Comparison of ENCODE assay signal across 1 cellular context in the genomic region with DNA sequence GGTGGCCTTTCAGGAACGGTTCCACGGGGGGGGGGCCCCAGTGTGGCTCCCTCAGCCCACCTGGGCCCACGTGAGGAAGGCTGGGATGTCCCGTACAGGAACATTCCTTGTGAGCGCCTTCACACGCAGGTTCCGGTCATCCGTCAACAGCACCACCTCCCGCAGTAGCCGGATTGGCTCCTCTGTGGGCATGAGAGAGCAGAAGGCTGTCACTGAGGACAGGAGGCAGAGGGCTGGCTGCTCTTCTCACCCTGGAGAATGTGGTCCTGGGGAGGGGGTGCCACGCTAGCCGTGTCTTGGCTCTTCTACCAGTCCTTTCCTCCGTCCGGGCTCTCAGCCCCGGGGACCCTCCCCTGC.
TF ChIP-seq lines count a peak whose summit lies in the region.

No MANE protein-coding gene starts in this region.

TF ChIP-seq in WTC11, 78 proteins besides CTCF, POLR2A, EP300 and RAD21 (continued from another document):
- TF ChIP-seq TP53 (CRISPR knock-in tag; IDR thresholded peaks at IDR 0.05) (no peak), MXD4 (CRISPR knock-in tag; IDR thresholded peaks at IDR 0.05; ENCODE audit: borderline replicate concordance) (no peak), NR1H2 (CRISPR knock-in tag; IDR thresholded peaks at IDR 0.05) (no peak), ZNF219 (CRISPR knock-in tag; IDR thresholded peaks at IDR 0.05; ENCODE audit: borderline replicate concordance) (no peak), RELA (CRISPR knock-in tag; IDR thresholded peaks at IDR 0.05; ENCODE audit: borderline replicate concordance) (no peak), TCF7 (CRISPR knock-in tag; IDR thresholded peaks at IDR 0.05; ENCODE audit: low read depth) (no peak)
- TF ChIP-seq, protein P1, sequence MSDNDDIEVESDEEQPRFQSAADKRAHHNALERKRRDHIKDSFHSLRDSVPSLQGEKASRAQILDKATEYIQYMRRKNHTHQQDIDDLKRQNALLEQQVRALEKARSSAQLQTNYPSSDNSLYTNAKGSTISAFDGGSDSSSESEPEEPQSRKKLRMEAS (CRISPR knock-in tag; IDR thresholded peaks at IDR 0.05) = no peak
- TF ChIP-seq, protein P2, sequence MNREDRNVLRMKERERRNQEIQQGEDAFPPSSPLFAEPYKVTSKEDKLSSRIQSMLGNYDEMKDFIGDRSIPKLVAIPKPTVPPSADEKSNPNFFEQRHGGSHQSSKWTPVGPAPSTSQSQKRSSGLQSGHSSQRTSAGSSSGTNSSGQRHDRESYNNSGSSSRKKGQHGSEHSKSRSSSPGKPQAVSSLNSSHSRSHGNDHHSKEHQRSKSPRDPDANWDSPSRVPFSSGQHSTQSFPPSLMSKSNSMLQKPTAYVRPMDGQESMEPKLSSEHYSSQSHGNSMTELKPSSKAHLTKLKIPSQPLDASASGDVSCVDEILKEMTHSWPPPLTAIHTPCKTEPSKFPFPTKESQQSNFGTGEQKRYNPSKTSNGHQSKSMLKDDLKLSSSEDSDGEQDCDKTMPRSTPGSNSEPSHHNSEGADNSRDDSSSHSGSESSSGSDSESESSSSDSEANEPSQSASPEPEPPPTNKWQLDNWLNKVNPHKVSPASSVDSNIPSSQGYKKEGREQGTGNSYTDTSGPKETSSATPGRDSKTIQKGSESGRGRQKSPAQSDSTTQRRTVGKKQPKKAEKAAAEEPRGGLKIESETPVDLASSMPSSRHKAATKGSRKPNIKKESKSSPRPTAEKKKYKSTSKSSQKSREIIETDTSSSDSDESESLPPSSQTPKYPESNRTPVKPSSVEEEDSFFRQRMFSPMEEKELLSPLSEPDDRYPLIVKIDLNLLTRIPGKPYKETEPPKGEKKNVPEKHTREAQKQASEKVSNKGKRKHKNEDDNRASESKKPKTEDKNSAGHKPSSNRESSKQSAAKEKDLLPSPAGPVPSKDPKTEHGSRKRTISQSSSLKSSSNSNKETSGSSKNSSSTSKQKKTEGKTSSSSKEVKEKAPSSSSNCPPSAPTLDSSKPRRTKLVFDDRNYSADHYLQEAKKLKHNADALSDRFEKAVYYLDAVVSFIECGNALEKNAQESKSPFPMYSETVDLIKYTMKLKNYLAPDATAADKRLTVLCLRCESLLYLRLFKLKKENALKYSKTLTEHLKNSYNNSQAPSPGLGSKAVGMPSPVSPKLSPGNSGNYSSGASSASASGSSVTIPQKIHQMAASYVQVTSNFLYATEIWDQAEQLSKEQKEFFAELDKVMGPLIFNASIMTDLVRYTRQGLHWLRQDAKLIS (CRISPR knock-in tag; IDR thresholded peaks at IDR 0.05; ENCODE audit: borderline replicate concordance) = no peak
- TF ChIP-seq, protein P3, sequence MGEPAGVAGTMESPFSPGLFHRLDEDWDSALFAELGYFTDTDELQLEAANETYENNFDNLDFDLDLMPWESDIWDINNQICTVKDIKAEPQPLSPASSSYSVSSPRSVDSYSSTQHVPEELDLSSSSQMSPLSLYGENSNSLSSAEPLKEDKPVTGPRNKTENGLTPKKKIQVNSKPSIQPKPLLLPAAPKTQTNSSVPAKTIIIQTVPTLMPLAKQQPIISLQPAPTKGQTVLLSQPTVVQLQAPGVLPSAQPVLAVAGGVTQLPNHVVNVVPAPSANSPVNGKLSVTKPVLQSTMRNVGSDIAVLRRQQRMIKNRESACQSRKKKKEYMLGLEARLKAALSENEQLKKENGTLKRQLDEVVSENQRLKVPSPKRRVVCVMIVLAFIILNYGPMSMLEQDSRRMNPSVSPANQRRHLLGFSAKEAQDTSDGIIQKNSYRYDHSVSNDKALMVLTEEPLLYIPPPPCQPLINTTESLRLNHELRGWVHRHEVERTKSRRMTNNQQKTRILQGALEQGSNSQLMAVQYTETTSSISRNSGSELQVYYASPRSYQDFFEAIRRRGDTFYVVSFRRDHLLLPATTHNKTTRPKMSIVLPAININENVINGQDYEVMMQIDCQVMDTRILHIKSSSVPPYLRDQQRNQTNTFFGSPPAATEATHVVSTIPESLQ (CRISPR knock-in tag; IDR thresholded peaks at IDR 0.05) = no peak
